1 cellular context compared by ENCODE assay signal in the genomic region with DNA sequence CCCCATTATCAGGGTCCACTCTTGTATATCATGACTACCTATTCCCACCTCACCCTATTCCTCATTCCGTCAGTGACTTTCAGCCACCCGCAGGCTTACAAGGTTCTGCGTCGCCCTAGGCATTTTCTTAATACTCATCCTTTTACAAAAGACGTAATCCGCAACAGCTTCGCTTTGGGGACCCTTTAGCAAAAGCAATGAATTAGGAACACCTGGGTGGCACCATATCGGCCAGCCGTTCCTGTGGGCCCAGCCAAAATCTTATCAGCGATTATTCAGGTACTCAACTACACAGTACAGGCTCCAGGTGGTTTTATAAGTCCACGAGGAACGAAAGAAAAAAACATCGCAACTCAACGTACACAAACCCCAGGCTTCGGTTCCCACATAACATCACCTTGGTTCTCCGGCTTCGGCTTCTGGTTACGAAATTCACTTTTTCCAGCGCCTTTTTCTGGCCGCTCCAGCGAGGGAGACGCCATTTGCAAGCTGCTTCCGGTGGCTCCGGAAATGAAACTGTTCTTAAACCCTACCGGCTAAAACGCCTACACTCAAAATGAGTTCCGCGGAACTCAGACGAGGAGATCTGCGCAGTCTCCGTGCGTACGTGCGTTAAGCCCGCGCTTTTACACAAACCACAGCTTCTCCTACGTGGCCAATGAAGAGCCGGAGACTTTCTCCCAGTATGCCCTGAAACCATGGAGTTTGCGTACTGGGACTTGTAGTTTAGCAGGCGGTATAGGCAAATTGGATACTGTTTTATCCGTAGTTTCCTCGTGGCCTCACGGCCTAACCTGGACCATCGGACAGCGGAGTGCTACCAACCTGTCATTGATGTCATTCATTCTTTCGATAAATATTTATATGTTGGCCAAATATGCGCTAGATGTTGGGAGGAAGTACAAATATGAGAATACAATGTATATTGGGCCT.
TF ChIP-seq lines count a peak whose summit lies in the region.

A gene (minus strand): TSS at position 494 of the 933 bp plus-strand sequence. CDS start 12 bp downstream, at position 482.

TF ChIP-seq in HepG2, 621 proteins besides CTCF, POLR2A, EP300 and RAD21 (continued from another document and continues in another):
- TF ChIP-seq ZNF33B (CRISPR knock-in tag; IDR thresholded peaks at IDR 0.05) (peak; percentile 41; the same call in 1 of the 2 replicates), AGO1 (IDR thresholded peaks at IDR 0.05; ENCODE audit: low read depth, low read length, poor library complexity, severe bottlenecking) (no peak), ZNF432 (CRISPR knock-in tag; IDR thresholded peaks at IDR 0.05; ENCODE audit: borderline replicate concordance) (no peak), ASH2L (IDR thresholded peaks at IDR 0.05; ENCODE audit: insufficient read length, low read depth, low read length) (peak; percentile 99), CC2D1A (CRISPR knock-in tag; IDR thresholded peaks at IDR 0.05) (no peak), CEBPB (IDR thresholded peaks at IDR 0.05; ENCODE audit: borderline replicate concordance, low read depth, low read length) (0 out of 2 replicates have a peak, but pooled peaks have one; percentile 0), ZNF441 (CRISPR knock-in tag; IDR thresholded peaks at IDR 0.05; ENCODE audit: borderline replicate concordance) (peak; percentile 81), MBNL3 (CRISPR knock-in tag; conservative IDR thresholded peaks at IDR 0.05) (no peak), SRSF1 (optimal IDR thresholded peaks at IDR 0.05; ENCODE audit: low read depth, low read length) (peak; percentile 68), ZNF772 (CRISPR knock-in tag; IDR thresholded peaks at IDR 0.05) (peak; percentile 85; the same call in 1 of the 2 replicates), SALL2 (CRISPR knock-in tag; IDR thresholded peaks at IDR 0.05) (peak; percentile 74; the same call in 1 of the 2 replicates), TEAD2 (CRISPR knock-in tag; IDR thresholded peaks at IDR 0.05) (no peak), MBD4 (IDR thresholded peaks at IDR 0.05; ENCODE audit: borderline replicate concordance, low read length) (no peak; the same call in 1 of the 2 replicates), ZNF878 (CRISPR knock-in tag; IDR thresholded peaks at IDR 0.05) (peak; percentile 89), ZNF343 (CRISPR knock-in tag; IDR thresholded peaks at IDR 0.05) (0 out of 2 replicates have a peak, but pooled peaks have one; percentile 30), ZNF761 (CRISPR knock-in tag; conservative IDR thresholded peaks at IDR 0.05) (0 out of 2 replicates have a peak, but pooled peaks have one; percentile 65), KMT2A (CRISPR knock-in tag; IDR thresholded peaks at IDR 0.05) (peak; percentile 99), ZSCAN12 (CRISPR knock-in tag; IDR thresholded peaks at IDR 0.05) (peak; percentile 20; the same call in 1 of the 2 replicates), FOXP1 (IDR thresholded peaks at IDR 0.05) (no peak), FOXP1 (CRISPR knock-in tag; IDR thresholded peaks at IDR 0.05) (no peak; the same call in 1 of the 2 replicates), SCMH1 (CRISPR knock-in tag; IDR thresholded peaks at IDR 0.05; ENCODE audit: borderline replicate concordance) (no peak), GFI1 (CRISPR knock-in tag; IDR thresholded peaks at IDR 0.05; ENCODE audit: borderline replicate concordance) (0 out of 2 replicates have a peak, but pooled peaks have one; percentile 22), ZBTB3 (CRISPR knock-in tag; IDR thresholded peaks at IDR 0.05; ENCODE audit: borderline replicate concordance, low read depth) (no peak), ZNF556 (CRISPR knock-in tag; IDR thresholded peaks at IDR 0.05; ENCODE audit: borderline replicate concordance) (peak; percentile 97), BCL6 (CRISPR knock-in tag; IDR thresholded peaks at IDR 0.05) (peak; percentile 50; the same call in 1 of the 2 replicates), POLR2AphosphoS2 (IDR thresholded peaks at IDR 0.05; ENCODE audit: low read depth, low read length) (no peak), TCF12 (IDR thresholded peaks at IDR 0.05) (no peak), TCF12 (CRISPR knock-in tag; IDR thresholded peaks at IDR 0.05) (no peak), ZNF709 (CRISPR knock-in tag; IDR thresholded peaks at IDR 0.05) (no peak), WIZ (CRISPR knock-in tag; IDR thresholded peaks at IDR 0.05) (0 out of 2 replicates have a peak, but pooled peaks have one; percentile 58), SMARCE1 (IDR thresholded peaks at IDR 0.05; ENCODE audit: borderline replicate concordance) (no peak), ZNF747 (CRISPR knock-in tag; IDR thresholded peaks at IDR 0.05; ENCODE audit: borderline replicate concordance) (no peak; the same call in 1 of the 2 replicates), RFX3 (CRISPR knock-in tag; IDR thresholded peaks at IDR 0.05) (no peak), SOX6 (IDR thresholded peaks at IDR 0.05) (no peak), SOX6 (CRISPR knock-in tag; IDR thresholded peaks at IDR 0.05) (peak; percentile 76), SIX1 (CRISPR knock-in tag; IDR thresholded peaks at IDR 0.05; ENCODE audit: borderline replicate concordance) (peak; percentile 54; the same call in 1 of the 2 replicates)
- TF ChIP-seq, protein P1, sequence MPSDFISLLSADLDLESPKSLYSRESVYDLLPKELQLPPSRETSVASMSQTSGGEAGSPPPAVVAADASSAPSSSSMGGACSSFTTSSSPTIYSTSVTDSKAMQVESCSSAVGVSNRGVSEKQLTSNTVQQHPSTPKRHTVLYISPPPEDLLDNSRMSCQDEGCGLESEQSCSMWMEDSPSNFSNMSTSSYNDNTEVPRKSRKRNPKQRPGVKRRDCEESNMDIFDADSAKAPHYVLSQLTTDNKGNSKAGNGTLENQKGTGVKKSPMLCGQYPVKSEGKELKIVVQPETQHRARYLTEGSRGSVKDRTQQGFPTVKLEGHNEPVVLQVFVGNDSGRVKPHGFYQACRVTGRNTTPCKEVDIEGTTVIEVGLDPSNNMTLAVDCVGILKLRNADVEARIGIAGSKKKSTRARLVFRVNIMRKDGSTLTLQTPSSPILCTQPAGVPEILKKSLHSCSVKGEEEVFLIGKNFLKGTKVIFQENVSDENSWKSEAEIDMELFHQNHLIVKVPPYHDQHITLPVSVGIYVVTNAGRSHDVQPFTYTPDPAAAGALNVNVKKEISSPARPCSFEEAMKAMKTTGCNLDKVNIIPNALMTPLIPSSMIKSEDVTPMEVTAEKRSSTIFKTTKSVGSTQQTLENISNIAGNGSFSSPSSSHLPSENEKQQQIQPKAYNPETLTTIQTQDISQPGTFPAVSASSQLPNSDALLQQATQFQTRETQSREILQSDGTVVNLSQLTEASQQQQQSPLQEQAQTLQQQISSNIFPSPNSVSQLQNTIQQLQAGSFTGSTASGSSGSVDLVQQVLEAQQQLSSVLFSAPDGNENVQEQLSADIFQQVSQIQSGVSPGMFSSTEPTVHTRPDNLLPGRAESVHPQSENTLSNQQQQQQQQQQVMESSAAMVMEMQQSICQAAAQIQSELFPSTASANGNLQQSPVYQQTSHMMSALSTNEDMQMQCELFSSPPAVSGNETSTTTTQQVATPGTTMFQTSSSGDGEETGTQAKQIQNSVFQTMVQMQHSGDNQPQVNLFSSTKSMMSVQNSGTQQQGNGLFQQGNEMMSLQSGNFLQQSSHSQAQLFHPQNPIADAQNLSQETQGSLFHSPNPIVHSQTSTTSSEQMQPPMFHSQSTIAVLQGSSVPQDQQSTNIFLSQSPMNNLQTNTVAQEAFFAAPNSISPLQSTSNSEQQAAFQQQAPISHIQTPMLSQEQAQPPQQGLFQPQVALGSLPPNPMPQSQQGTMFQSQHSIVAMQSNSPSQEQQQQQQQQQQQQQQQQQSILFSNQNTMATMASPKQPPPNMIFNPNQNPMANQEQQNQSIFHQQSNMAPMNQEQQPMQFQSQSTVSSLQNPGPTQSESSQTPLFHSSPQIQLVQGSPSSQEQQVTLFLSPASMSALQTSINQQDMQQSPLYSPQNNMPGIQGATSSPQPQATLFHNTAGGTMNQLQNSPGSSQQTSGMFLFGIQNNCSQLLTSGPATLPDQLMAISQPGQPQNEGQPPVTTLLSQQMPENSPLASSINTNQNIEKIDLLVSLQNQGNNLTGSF (CRISPR knock-in tag; IDR thresholded peaks at IDR 0.05), result no peak
- TF ChIP-seq, protein P2, sequence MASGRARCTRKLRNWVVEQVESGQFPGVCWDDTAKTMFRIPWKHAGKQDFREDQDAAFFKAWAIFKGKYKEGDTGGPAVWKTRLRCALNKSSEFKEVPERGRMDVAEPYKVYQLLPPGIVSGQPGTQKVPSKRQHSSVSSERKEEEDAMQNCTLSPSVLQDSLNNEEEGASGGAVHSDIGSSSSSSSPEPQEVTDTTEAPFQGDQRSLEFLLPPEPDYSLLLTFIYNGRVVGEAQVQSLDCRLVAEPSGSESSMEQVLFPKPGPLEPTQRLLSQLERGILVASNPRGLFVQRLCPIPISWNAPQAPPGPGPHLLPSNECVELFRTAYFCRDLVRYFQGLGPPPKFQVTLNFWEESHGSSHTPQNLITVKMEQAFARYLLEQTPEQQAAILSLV (CRISPR knock-in tag; IDR thresholded peaks at IDR 0.05; ENCODE audit: borderline replicate concordance), result 0 out of 2 replicates have a peak, but pooled peaks have one; percentile 77
- TF ChIP-seq, protein P3, sequence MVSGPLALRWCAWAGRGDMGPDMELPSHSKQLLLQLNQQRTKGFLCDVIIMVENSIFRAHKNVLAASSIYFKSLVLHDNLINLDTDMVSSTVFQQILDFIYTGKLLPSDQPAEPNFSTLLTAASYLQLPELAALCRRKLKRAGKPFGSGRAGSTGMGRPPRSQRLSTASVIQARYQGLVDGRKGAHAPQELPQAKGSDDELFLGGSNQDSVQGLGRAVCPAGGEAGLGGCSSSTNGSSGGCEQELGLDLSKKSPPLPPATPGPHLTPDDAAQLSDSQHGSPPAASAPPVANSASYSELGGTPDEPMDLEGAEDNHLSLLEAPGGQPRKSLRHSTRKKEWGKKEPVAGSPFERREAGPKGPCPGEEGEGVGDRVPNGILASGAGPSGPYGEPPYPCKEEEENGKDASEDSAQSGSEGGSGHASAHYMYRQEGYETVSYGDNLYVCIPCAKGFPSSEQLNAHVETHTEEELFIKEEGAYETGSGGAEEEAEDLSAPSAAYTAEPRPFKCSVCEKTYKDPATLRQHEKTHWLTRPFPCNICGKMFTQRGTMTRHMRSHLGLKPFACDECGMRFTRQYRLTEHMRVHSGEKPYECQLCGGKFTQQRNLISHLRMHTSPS (CRISPR knock-in tag; IDR thresholded peaks at IDR 0.05; ENCODE audit: low read depth), result no peak
- TF ChIP-seq, protein P4, sequence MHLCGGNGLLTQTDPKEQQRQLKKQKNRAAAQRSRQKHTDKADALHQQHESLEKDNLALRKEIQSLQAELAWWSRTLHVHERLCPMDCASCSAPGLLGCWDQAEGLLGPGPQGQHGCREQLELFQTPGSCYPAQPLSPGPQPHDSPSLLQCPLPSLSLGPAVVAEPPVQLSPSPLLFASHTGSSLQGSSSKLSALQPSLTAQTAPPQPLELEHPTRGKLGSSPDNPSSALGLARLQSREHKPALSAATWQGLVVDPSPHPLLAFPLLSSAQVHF (CRISPR knock-in tag; IDR thresholded peaks at IDR 0.05), result no peak
- TF ChIP-seq, protein P5, sequence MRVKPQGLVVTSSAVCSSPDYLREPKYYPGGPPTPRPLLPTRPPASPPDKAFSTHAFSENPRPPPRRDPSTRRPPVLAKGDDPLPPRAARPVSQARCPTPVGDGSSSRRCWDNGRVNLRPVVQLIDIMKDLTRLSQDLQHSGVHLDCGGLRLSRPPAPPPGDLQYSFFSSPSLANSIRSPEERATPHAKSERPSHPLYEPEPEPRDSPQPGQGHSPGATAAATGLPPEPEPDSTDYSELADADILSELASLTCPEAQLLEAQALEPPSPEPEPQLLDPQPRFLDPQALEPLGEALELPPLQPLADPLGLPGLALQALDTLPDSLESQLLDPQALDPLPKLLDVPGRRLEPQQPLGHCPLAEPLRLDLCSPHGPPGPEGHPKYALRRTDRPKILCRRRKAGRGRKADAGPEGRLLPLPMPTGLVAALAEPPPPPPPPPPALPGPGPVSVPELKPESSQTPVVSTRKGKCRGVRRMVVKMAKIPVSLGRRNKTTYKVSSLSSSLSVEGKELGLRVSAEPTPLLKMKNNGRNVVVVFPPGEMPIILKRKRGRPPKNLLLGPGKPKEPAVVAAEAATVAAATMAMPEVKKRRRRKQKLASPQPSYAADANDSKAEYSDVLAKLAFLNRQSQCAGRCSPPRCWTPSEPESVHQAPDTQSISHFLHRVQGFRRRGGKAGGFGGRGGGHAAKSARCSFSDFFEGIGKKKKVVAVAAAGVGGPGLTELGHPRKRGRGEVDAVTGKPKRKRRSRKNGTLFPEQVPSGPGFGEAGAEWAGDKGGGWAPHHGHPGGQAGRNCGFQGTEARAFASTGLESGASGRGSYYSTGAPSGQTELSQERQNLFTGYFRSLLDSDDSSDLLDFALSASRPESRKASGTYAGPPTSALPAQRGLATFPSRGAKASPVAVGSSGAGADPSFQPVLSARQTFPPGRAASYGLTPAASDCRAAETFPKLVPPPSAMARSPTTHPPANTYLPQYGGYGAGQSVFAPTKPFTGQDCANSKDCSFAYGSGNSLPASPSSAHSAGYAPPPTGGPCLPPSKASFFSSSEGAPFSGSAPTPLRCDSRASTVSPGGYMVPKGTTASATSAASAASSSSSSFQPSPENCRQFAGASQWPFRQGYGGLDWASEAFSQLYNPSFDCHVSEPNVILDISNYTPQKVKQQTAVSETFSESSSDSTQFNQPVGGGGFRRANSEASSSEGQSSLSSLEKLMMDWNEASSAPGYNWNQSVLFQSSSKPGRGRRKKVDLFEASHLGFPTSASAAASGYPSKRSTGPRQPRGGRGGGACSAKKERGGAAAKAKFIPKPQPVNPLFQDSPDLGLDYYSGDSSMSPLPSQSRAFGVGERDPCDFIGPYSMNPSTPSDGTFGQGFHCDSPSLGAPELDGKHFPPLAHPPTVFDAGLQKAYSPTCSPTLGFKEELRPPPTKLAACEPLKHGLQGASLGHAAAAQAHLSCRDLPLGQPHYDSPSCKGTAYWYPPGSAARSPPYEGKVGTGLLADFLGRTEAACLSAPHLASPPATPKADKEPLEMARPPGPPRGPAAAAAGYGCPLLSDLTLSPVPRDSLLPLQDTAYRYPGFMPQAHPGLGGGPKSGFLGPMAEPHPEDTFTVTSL (CRISPR knock-in tag; IDR thresholded peaks at IDR 0.05; ENCODE audit: borderline replicate concordance), result no peak; the same call in 1 of the 2 replicates
- TF ChIP-seq, protein P6, sequence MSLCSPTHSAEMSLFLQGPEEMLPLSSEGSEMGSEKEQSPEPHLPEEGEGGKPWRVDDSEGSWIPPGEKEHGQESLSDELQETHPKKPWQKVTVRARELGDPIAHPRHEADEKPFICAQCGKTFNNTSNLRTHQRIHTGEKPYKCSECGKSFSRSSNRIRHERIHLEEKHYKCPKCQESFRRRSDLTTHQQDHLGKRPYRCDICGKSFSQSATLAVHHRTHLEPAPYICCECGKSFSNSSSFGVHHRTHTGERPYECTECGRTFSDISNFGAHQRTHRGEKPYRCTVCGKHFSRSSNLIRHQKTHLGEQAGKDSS (CRISPR knock-in tag; IDR thresholded peaks at IDR 0.05; ENCODE audit: borderline replicate concordance, low read depth), result peak; percentile 57; the same call in 1 of the 2 replicates
- TF ChIP-seq, protein P7, sequence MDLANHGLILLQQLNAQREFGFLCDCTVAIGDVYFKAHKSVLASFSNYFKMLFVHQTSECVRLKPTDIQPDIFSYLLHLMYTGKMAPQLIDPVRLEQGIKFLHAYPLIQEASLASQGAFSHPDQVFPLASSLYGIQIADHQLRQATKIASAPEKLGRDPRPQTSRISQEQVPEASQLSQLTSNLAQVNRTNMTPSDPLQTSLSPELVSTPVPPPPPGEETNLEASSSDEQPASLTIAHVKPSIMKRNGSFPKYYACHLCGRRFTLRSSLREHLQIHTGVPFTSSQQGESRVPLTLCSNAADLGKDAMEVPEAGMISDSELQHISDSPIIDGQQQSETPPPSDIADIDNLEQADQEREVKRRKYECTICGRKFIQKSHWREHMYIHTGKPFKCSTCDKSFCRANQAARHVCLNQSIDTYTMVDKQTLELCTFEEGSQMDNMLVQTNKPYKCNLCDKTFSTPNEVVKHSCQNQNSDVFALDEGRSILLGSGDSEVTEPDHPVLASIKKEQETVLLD (CRISPR knock-in tag; IDR thresholded peaks at IDR 0.05; ENCODE audit: low read depth), result no peak
